In the genomic region with DNA sequence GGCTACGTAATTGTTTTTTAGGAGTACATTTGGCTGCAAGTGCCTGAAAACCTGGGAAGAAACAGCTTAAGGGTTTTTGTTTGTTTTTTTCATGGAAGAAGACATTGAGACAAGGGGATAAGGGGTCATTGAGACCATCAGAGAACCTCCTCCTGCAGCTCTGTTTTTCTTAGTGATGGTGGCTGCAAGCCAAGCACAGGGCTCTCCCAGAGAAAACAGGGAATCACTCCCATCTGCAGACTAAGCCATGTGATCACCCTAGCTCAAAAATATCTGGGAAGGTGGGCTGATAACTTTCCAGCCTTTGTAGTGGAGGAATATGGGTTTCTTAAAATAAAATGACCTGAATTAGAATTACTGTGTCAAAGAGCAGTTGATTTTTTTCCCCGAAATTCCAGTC, we compare ENCODE assay signal across 18 cellular contexts. TPM values are rescaled to one million over a fixed set of nuclear protein-coding genes. Genes with fewer than 3 reads are reported as not detected.
DNase-seq lines count a peak whose midpoint lies in the region; TF ChIP-seq lines count a peak whose summit lies in the region.
"Had no signal": no experiment of that assay in that cellular context is flagged by ENCODE, and none has a peak within 500 bp of the region (broad histone marks: within the 10 kb centered on the region; RNA-seq: fewer than 3 reads in every experiment).

No MANE protein-coding gene starts in this region.

- no peaks in the 10 kb centered on the region for H3K27me3 Mint-ChIP-seq in mesothelial cell of epicardium (ENCODE audit: low read depth)

- H3K36me3 Mint-ChIP-seq in mesothelial cell of epicardium: peaks cover 17% of the 10 kb centered on the region
- H3K36me3 Mint-ChIP-seq: CD14-positive monocyte had no signal

- no peaks in the 10 kb centered on the region for H3K27me3 ChIP-seq in H7 (ENCODE audit: control insufficient read depth, insufficient read depth, low read length)

- H3K4me3 Mint-ChIP-seq in mesothelial cell of epicardium: no peak overlapping the region
- H3K4me3 Mint-ChIP-seq: CD14-positive monocyte had no signal

- DNase-seq in NCI-H1092 treated with DMSO at 0.1 percent for 48 hours (lab: John Stamatoyannopoulos, UW): peak; percentile 37
- DNase-seq in NCI-H1092 (lab: John Stamatoyannopoulos, UW): no peak
- peak; percentile 25 for DNase-seq in EH (ENCODE audit: low read depth)
- peak; percentile 29 for DNase-seq in fibroblast of mammary gland (ENCODE audit: low read depth)
- DNase-seq in mesothelial cell of epicardium (ENCODE audit: low spot score in 2 of 2, unreplicated experiment in 2 of 2): no peak
- DNase-seq in H7: no peak
- no peak for DNase-seq in NCI-H82 treated with DMSO at 0.1 percent for 48 hours (lab: John Stamatoyannopoulos, UW; ENCODE audit: unreplicated experiment)
- no peak for DNase-seq in NCI-H1436 treated with DMSO at 0.1 percent for 48 hours (lab: John Stamatoyannopoulos, UW)
- DNase-seq: 8988T; DND-41; KBM-7; NCI-H1436; NCI-H2081; NCI-H2227 treated with DMSO at 0.1 percent for 48 hours; NCI-H526; NK-92 treated with Interleukin-12 subunit alpha and Interleukin-12 subunit beta, amount 100 ng/mL, for 24 hours; SHP77 treated with DMSO at 0.1 percent for 48 hours had no signal

- H3K9me3 Mint-ChIP-seq in mesothelial cell of epicardium: peaks cover 6% of the 10 kb centered on the region

- TF ChIP-seq CTCF in fibroblast of mammary gland (conservative IDR thresholded peaks at IDR 0.05; ENCODE audit: control insufficient read depth, insufficient read depth, low read depth, low read length) (no peak), mesothelial cell of epicardium (IDR thresholded peaks at IDR 0.05; ENCODE audit: unreplicated experiment) (no peak)

- H3K4me3 ChIP-seq in fibroblast of mammary gland (ENCODE audit: control insufficient read depth, low read depth, low read length): no peak overlapping the region
- H3K4me3 ChIP-seq in H7 (ENCODE audit: insufficient read depth, low read depth, low read length): no peak overlapping the region

- H3K4me1 Mint-ChIP-seq in mesothelial cell of epicardium: peaks cover 31% of the 10 kb centered on the region
- H3K4me1 Mint-ChIP-seq: CD14-positive monocyte had no signal

- H3K27ac Mint-ChIP-seq in mesothelial cell of epicardium: peak overlapping the region; percentile 86
- H3K27ac Mint-ChIP-seq: CD14-positive monocyte had no signal

- H3K36me3 ChIP-seq in H7 (replicated peaks; ENCODE audit: control insufficient read depth, insufficient read depth, low read length): no peaks in the 10 kb centered on the region; the same call in 1 of the 2 replicates

RNA-seq across cellular contexts. Expression of a gene that starts 25.1 kb away (rescaled TPM):
- 39.7 to 45.1 TPM (median 43.6 TPM) in 3 replicates for total RNA-seq in mesothelial cell of epicardium
- total RNA-seq in H7 (2014; rRNA removed; shearing (Covaris generic)): 0.15 and 1.1 TPM in 2 replicates

Comparison
In these comparisons a context has a peak if more than half of its experiments do, and no peak if none do; other contexts are left out.
1. DNase-seq: peak in NCI-H1092 treated with DMSO at 0.1 percent for 48 hours (single experiment), EH (single experiment) and fibroblast of mammary gland (single experiment); none in NCI-H1092 (single experiment), mesothelial cell of epicardium (0 of 2), H7 (single experiment), NCI-H82 treated with DMSO at 0.1 percent for 48 hours (single experiment) and NCI-H1436 treated with DMSO at 0.1 percent for 48 hours (single experiment).
2. RNA of a gene that starts 25.1 kb away (total RNA-seq): 39.7 to 45.1 TPM in mesothelial cell of epicardium; 0.15 to 1.1 TPM in H7; every median in the first group is over 10 times any median in the second.